ENCODE assay signal across 6 cellular contexts in the genomic region with DNA sequence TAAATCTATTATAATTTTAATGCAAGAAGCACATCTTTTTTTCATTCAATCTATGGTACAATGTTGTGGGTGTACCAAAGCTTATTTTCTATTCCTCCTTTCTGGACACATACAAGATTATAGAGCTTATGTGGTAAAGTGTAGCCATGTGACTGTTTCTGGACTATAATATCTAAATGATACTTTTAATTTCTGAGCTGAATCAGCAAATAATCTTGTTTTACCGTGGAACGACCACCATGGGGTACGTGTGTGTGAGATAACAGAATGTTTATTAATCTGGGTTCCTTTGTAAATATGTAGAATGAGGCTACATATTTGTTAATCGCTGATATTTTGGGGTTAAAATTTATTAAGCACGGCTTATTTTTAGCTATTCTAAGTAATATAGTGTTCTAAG.
"Had no signal": no experiment of that assay in that cellular context is flagged by ENCODE, and none has a peak within 500 bp of the region (broad histone marks: within the 10 kb centered on the region; RNA-seq: fewer than 3 reads in every experiment).

No MANE protein-coding gene starts in this region.

- H3K27ac ChIP-seq: HL-60 had no signal

- ATAC-seq: GM23338 had no signal

- H3K4me3 ChIP-seq: GM23338 had no signal

- FAIRE-seq: H1 had no signal

- H3K4me2 ChIP-seq: GM23338 had no signal

- H2AFZ ChIP-seq: GM23338 had no signal

- DNase-seq: H9, HCEC 1CT, KBM-7 had no signal
